ENCODE assay signal across 1 cellular context in the genomic region with DNA sequence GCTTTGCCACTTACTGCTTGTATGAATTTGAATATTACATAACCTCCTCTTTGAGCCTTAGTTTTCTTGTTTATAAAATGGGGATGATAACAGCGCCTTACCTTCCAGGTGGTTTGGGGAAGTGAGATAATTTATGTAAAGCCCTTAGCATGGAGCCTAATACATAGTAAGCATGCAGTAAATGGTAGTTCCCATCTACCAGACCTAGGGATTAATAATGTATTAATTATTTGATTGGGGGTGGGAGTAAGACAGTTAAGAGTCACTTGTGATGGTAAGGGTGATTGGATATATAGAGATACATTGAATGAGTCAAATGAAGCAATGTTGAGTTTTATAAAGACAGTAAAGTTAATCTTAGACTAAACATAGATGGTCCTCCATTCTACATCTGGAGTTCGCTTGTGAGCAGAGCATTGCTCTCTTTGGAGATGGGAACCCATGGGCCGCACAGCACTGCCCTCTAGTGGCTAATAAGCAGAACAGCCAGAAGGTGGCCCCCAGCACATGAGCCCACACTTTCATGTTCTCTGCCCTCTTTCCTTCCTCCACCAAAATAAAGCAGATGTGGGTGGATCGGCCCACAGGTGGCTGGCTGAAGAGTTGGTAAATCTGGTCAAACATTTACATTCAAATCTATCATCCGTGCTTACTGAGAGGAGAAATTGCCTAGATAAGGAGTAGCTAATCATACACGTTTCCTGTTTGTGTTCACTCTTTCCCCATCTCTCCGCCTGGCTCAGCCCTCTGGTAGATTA.
TF ChIP-seq lines count a peak whose summit lies in the region.

No MANE protein-coding gene starts in this region.

TF ChIP-seq in GM23338, 12 proteins besides CTCF, POLR2A, EP300 and RAD21 (continued from another document):
- TF ChIP-seq, protein P1, sequence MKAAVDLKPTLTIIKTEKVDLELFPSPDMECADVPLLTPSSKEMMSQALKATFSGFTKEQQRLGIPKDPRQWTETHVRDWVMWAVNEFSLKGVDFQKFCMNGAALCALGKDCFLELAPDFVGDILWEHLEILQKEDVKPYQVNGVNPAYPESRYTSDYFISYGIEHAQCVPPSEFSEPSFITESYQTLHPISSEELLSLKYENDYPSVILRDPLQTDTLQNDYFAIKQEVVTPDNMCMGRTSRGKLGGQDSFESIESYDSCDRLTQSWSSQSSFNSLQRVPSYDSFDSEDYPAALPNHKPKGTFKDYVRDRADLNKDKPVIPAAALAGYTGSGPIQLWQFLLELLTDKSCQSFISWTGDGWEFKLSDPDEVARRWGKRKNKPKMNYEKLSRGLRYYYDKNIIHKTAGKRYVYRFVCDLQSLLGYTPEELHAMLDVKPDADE (IDR thresholded peaks at IDR 0.05) = no peak
- TF ChIP-seq CREB1 (CRISPR knock-in tag; IDR thresholded peaks at IDR 0.05; ENCODE audit: low read depth) = no peak
- no peak for TF ChIP-seq ZNF462 (CRISPR knock-in tag; IDR thresholded peaks at IDR 0.05)
- no peak for TF ChIP-seq NANOG (IDR thresholded peaks at IDR 0.05; ENCODE audit: borderline replicate concordance)
- no peak for TF ChIP-seq STAT1 (IDR thresholded peaks at IDR 0.05; ENCODE audit: unreplicated experiment)
- TF ChIP-seq EZH2phosphoT487 (IDR thresholded peaks at IDR 0.05; ENCODE audit: unreplicated experiment) = no peak
